12 cellular contexts compared by ENCODE assay signal in the genomic region with DNA sequence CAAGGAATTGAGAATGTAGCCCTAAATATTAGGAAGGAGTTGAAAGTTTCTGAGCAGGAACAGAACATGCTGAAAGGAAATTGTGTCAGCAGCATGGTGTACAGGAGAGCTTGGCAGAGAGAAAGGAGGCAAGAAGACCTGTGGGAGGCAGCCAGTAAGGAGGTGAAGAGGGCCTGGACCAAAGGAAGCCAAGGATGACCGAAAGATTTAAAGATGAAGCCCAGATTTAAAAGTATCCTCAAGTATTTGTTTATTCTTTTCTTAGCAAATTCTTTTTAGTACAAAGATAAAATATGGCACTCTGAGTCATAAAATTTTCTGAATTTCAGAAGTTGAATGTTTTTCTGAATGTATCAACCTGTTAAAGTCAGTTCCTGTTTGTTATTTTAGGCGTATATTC. TPM values are rescaled to one million over a fixed set of nuclear protein-coding genes. Genes with fewer than 3 reads are reported as not detected.
A peak's percentile ranks its signal among the peaks of the same experiment; 100 is the strongest.
DNase-seq lines count a peak whose midpoint lies in the region; ATAC-seq and TF ChIP-seq lines count a peak whose summit lies in the region.
"Had no signal": no experiment of that assay in that cellular context is flagged by ENCODE, and none has a peak within 500 bp of the region (broad histone marks: within the 10 kb centered on the region; RNA-seq: fewer than 3 reads in every experiment).

No MANE protein-coding gene starts in this region.

- intact Hi-C loops in Right ventricle myocardium superior (cut with DNase I) = no loop called here
- intact Hi-C loops in gastrocnemius medialis (cut with DNase I; ENCODE audit: low total_unique reads) = no loop called here

- H3K27ac ChIP-seq in right atrium auricular region (peak overlapping the region; percentile 28 to 30), muscle layer of colon (ENCODE audit: low read depth, low read length) (peak overlapping the region; percentile 5), gastrocnemius medialis (peak overlapping the region in 1 of 4 donors; percentile 0)

- H3K9ac ChIP-seq in muscle layer of colon (ENCODE audit: low read length) = peak overlapping the region; percentile 41

- H3K4me1 Mint-ChIP-seq in central memory CD8-positive, alpha-beta T cell = peaks cover 44% of the 10 kb centered on the region

- no peaks in the 10 kb centered on the region for H3K36me3 ChIP-seq in right atrium auricular region
- H3K36me3 ChIP-seq in muscle layer of colon (ENCODE audit: insufficient read depth, low read length) = no peaks in the 10 kb centered on the region
- H3K36me3 ChIP-seq in gastrocnemius medialis = no peaks in the 10 kb centered on the region
- H3K36me3 ChIP-seq: HAP-1 had no signal

- H3K4me3 ChIP-seq in right atrium auricular region (no peak overlapping the region), muscle layer of colon (ENCODE audit: low read depth in 1 of 2, low read length in 2 of 2) (no peak overlapping the region), gastrocnemius medialis (no peak overlapping the region)
- H3K4me3 ChIP-seq: HAP-1 had no signal

- peak overlapping the region; percentile 1 for H3K4me3 Mint-ChIP-seq in central memory CD8-positive, alpha-beta T cell

- DNase-seq in right atrium auricular region (ENCODE audit: low spot score) = no peak
- DNase-seq in Right ventricle myocardium superior = no peak
- DNase-seq in central memory CD8-positive, alpha-beta T cell (ENCODE audit: low spot score in 2 of 2) = no peak
- DNase-seq in gastrocnemius medialis = no peak
- no peak for DNase-seq in cerebellar cortex (ENCODE audit: low spot score)
- DNase-seq: caudate nucleus, small intestine had no signal

- TF ChIP-seq CTCF in right atrium auricular region (IDR thresholded peaks at IDR 0.05) (no peak), gastrocnemius medialis (IDR thresholded peaks at IDR 0.05 in 4 of 5, conservative IDR thresholded peaks at IDR 0.05 in 1 of 5) (no peak)

- H3K27ac Mint-ChIP-seq in central memory CD8-positive, alpha-beta T cell (ENCODE audit: low read depth) = no peak overlapping the region
- H3K27ac Mint-ChIP-seq: IgD-negative memory B cell had no signal

- H3K9me3 ChIP-seq in right atrium auricular region = no peaks in the 10 kb centered on the region
- H3K9me3 ChIP-seq in muscle layer of colon (ENCODE audit: low read length) = no peaks in the 10 kb centered on the region
- H3K9me3 ChIP-seq in gastrocnemius medialis = no peaks in the 10 kb centered on the region
- H3K9me3 ChIP-seq: HAP-1 had no signal

- H3K27me3 Mint-ChIP-seq in central memory CD8-positive, alpha-beta T cell = no peaks in the 10 kb centered on the region

- no peak for TF ChIP-seq POLR2A in gastrocnemius medialis (IDR thresholded peaks at IDR 0.05)

- H3K36me3 Mint-ChIP-seq in central memory CD8-positive, alpha-beta T cell (ENCODE audit: insufficient read depth) = peaks cover 2% of the 10 kb centered on the region
- H3K36me3 Mint-ChIP-seq: IgD-negative memory B cell had no signal

- peaks cover 0 to 53% of the 10 kb centered on the region in 2 donors for H3K4me1 ChIP-seq in right atrium auricular region
- peaks cover 67% of the 10 kb centered on the region for H3K4me1 ChIP-seq in muscle layer of colon (ENCODE audit: insufficient read depth, low read length)
- peaks cover 20 to 25% of the 10 kb centered on the region in 2 donors for H3K4me1 ChIP-seq in gastrocnemius medialis

- ATAC-seq in Right ventricle myocardium superior (ENCODE audit: poor library complexity) = no peak
- no peak for ATAC-seq in central memory CD8-positive, alpha-beta T cell (replicated peaks; ENCODE audit: extremely low read depth, poor library complexity, severe bottlenecking)
- no peak for ATAC-seq in HG03139 (IDR thresholded peaks at IDR 0.05; ENCODE audit: unreplicated experiment)
- ATAC-seq in gastrocnemius medialis = no peak
- ATAC-seq in HG02938 (IDR thresholded peaks at IDR 0.05; ENCODE audit: unreplicated experiment) = no peak

- in situ Hi-C loops in gastrocnemius medialis (cut with MboI; ENCODE audit: low sequenced_read_pairs in 4 of 4) = loop anchor here in 1 of 4 donors (25.0 kb wide), 1 partner anchor 474 kb away; a partner anchor contains a TSS

- H3K27me3 ChIP-seq in right atrium auricular region (no peaks in the 10 kb centered on the region), muscle layer of colon (ENCODE audit: control insufficient read depth in 1 of 2, insufficient read depth in 2 of 2, low read length in 2 of 2) (no peaks in the 10 kb centered on the region), gastrocnemius medialis (no peaks in the 10 kb centered on the region)

- H3K9me3 Mint-ChIP-seq in central memory CD8-positive, alpha-beta T cell = no peaks in the 10 kb centered on the region
- H3K9me3 Mint-ChIP-seq: IgD-negative memory B cell had no signal

RNA-seq across cellular contexts. Expression of a gene that starts 3.5 kb away (rescaled TPM):
- total RNA-seq in right atrium auricular region = 10 to 100 TPM; 21.5 to 32.7 TPM
- total RNA-seq in Right ventricle myocardium superior = 11.6 TPM
- total RNA-seq in gastrocnemius medialis = 1 to 10 TPM; 4.1 to 7.6 (median 6.2) TPM

RNA-seq across cellular contexts. Expression of a gene that starts 35.4 kb away (rescaled TPM):
- 10 to 100 TPM; 15.0 to 41.3 TPM for total RNA-seq in right atrium auricular region
- 5.6 TPM for total RNA-seq in Right ventricle myocardium superior
- 10 to 100 TPM in 1 of 4 donors, 1 to 10 TPM in 2, not detected in 1; 1.4 to 13.6 (median 6.0) TPM for total RNA-seq in gastrocnemius medialis
